In the genomic region with DNA sequence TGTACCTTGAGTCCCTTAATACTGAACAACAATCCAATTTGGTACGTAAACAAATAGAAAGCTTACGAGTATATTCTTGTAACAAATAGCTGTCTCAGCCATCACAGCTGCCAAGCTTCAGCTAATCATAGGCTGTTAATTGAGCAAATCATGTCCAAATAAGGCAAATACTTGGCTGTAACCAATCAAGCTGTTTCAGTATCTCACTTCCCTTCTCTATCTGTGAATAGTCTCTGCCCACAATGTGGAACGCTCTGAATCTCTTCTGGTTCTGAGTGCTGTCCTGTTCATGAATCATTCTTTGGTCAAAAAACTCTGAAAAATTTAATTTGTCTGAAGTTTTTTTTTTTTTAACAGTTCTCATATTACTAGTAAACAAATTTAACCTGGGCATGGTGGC, we compare ENCODE assay signal across 17 cellular contexts. TPM values are rescaled to one million over a fixed set of nuclear protein-coding genes. Genes with fewer than 3 reads are reported as not detected.
DNase-seq lines count a peak whose midpoint lies in the region; ATAC-seq and TF ChIP-seq lines count a peak whose summit lies in the region.
"Had no signal": no experiment of that assay in that cellular context is flagged by ENCODE, and none has a peak within 500 bp of the region (broad histone marks: within the 10 kb centered on the region; RNA-seq: fewer than 3 reads in every experiment).

No MANE protein-coding gene starts in this region.

- TF ChIP-seq CTCF in natural killer cell (IDR thresholded peaks at IDR 0.05) (no peak), mammary epithelial cell (conservative IDR thresholded peaks at IDR 0.05 in 1 of 2, IDR thresholded peaks at IDR 0.05 in 1 of 2; ENCODE audit: extremely low read depth in 1 of 2, insufficient read depth in 1 of 2, low read depth in 1 of 2, low read length in 2 of 2) (no peak)

- no peaks in the 10 kb centered on the region for H3K9me3 Mint-ChIP-seq in natural killer cell treated with Interleukin-12 subunit alpha and Interleukin-12 subunit beta and Interleukin-15 and Interleukin-18, amount 100 ng/mL, for 72 hours
- peaks cover 0 to 2% of the 10 kb centered on the region in 2 donors for H3K9me3 Mint-ChIP-seq in natural killer cell
- H3K9me3 Mint-ChIP-seq: activated naive CD8-positive, alpha-beta T cell treated with anti-CD3 and anti-CD28 coated beads for 36 hours; HFFc6 had no signal

- in situ Hi-C loops in mammary epithelial cell (cut with MboI; ENCODE audit: low sequenced_read_pairs in 2 of 2), result loop anchor here in 1 of 2 donors (25.0 kb wide), 1 partner anchor 679 kb away; a partner anchor contains a TSS

- WGBS in mammary epithelial cell (ENCODE audit: low coverage, missing lambda C conversion rate), result 67% methylated on average over 3 of the region's 3 CpGs

- no peaks in the 10 kb centered on the region for H3K27me3 ChIP-seq in mammary epithelial cell (ENCODE audit: insufficient read depth, low read length)
- H3K27me3 ChIP-seq: breast epithelium, SJCRH30, vagina had no signal

- no peaks in the 10 kb centered on the region for H3K27me3 Mint-ChIP-seq in natural killer cell treated with Interleukin-12 subunit alpha and Interleukin-12 subunit beta and Interleukin-15 and Interleukin-18, amount 100 ng/mL, for 72 hours
- H3K27me3 Mint-ChIP-seq in natural killer cell (ENCODE audit: low read depth in 2 of 2), result peaks cover 5 to 10% of the 10 kb centered on the region in 2 donors
- H3K27me3 Mint-ChIP-seq: IgD-negative memory B cell had no signal

- no peak overlapping the region for H3K4me2 ChIP-seq in mammary epithelial cell (ENCODE audit: insufficient read depth, low read depth, low read length)

- CTCF ChIA-PET in mammary epithelial cell (lab: Charles Lee; ENCODE audit: low non-redundant PET), result no interaction called here

- H3K4me3 Mint-ChIP-seq in natural killer cell treated with Interleukin-12 subunit alpha and Interleukin-12 subunit beta and Interleukin-15 and Interleukin-18, amount 100 ng/mL, for 72 hours, result no peak overlapping the region
- H3K4me3 Mint-ChIP-seq in natural killer cell, result no peak overlapping the region
- H3K4me3 Mint-ChIP-seq: activated naive CD8-positive, alpha-beta T cell treated with anti-CD3 and anti-CD28 coated beads for 36 hours; HFFc6 had no signal

- H3K36me3 Mint-ChIP-seq in natural killer cell treated with Interleukin-12 subunit alpha and Interleukin-12 subunit beta and Interleukin-15 and Interleukin-18, amount 100 ng/mL, for 72 hours, result no peaks in the 10 kb centered on the region
- peaks cover 7% of the 10 kb centered on the region for H3K36me3 Mint-ChIP-seq in natural killer cell
- H3K36me3 Mint-ChIP-seq: IgD-negative memory B cell had no signal

- no peak for DNase-seq in natural killer cell treated with Interleukin-12 subunit alpha and Interleukin-12 subunit beta and Interleukin-15 and Interleukin-18, amount 100 ng/mL, for 72 hours (ENCODE audit: low spot score)
- DNase-seq in natural killer cell (no peak), MV-4-11 (lab: John Stamatoyannopoulos, UW) (peak; percentile 86), mammary epithelial cell (no peak)
- DNase-seq: activated naive CD8-positive, alpha-beta T cell treated with anti-CD3 and anti-CD28 coated beads for 36 hours; mucosa of descending colon; NCI-H1436; NCI-H510A treated with DMSO at 0.1 percent for 48 hours; SJCRH30; stimulated activated naive CD4-positive, alpha-beta T cell treated with Interleukin-2 at 50 U/mL for 16 hours had no signal

- no peaks in the 10 kb centered on the region for H3K36me3 ChIP-seq in mammary epithelial cell (ENCODE audit: insufficient read depth, low read length)
- H3K36me3 ChIP-seq: breast epithelium, SJCRH30, vagina had no signal

- H3K27ac Mint-ChIP-seq in natural killer cell treated with Interleukin-12 subunit alpha and Interleukin-12 subunit beta and Interleukin-15 and Interleukin-18, amount 100 ng/mL, for 72 hours, result peak overlapping the region; percentile 57 to 70
- no peak overlapping the region for H3K27ac Mint-ChIP-seq in natural killer cell
- H3K27ac Mint-ChIP-seq: activated naive CD8-positive, alpha-beta T cell treated with anti-CD3 and anti-CD28 coated beads for 36 hours had no signal

- peak in 1 of 2 donors; percentile 26 for ATAC-seq in natural killer cell treated with Interleukin-12 subunit alpha and Interleukin-12 subunit beta and Interleukin-15 and Interleukin-18, amount 100 ng/mL, for 72 hours
- ATAC-seq in natural killer cell, result no peak
- no peak for ATAC-seq in GM19328 (IDR thresholded peaks at IDR 0.05; ENCODE audit: unreplicated experiment)
- ATAC-seq in GM18861 (IDR thresholded peaks at IDR 0.05; ENCODE audit: unreplicated experiment), result no peak
- ATAC-seq: mucosa of descending colon had no signal

- H3K27ac ChIP-seq in mammary epithelial cell (ENCODE audit: insufficient read depth, low read depth, low read length), result no peak overlapping the region
- H3K27ac ChIP-seq: breast epithelium, SJCRH30, vagina had no signal

- 0 out of 2 replicates have a peak, but pooled peaks have one; percentile 40 for TF ChIP-seq POLR2A in Raji (IDR thresholded peaks at IDR 0.05; ENCODE audit: insufficient read depth, low read depth, low read length)

- dilution Hi-C loops in mammary epithelial cell (cut with HindIII; ENCODE audit: low sequenced_read_pairs), result no loop called here

- H3K79me2 ChIP-seq in mammary epithelial cell (ENCODE audit: insufficient read depth, low read length), result no peaks in the 10 kb centered on the region

- H2AFZ ChIP-seq in mammary epithelial cell (ENCODE audit: low read depth, low read length), result no peak overlapping the region

- H3K4me1 ChIP-seq in mammary epithelial cell (ENCODE audit: insufficient read depth, low read length), result peaks cover 8% of the 10 kb centered on the region
- H3K4me1 ChIP-seq: SJCRH30, vagina had no signal

- no peaks in the 10 kb centered on the region for H3K9me3 ChIP-seq in mammary epithelial cell (replicated peaks; ENCODE audit: insufficient read depth, low read length)
- H3K9me3 ChIP-seq: breast epithelium, mucosa of descending colon, SJCRH30, vagina had no signal

- no peak overlapping the region for H3K9ac ChIP-seq in mammary epithelial cell (ENCODE audit: insufficient read depth, low read length)

- H3K4me1 Mint-ChIP-seq in natural killer cell treated with Interleukin-12 subunit alpha and Interleukin-12 subunit beta and Interleukin-15 and Interleukin-18, amount 100 ng/mL, for 72 hours (ENCODE audit: low read depth in 2 of 2), result peaks cover 12 to 16% of the 10 kb centered on the region in 2 donors
- peaks cover 6 to 10% of the 10 kb centered on the region in 2 donors for H3K4me1 Mint-ChIP-seq in natural killer cell

- no TSS peak for BruUV-seq in mammary epithelial cell (replicated peaks; lab: Mats Ljungman, UMichigan)

- no peaks in the 10 kb centered on the region for H4K20me1 ChIP-seq in mammary epithelial cell (ENCODE audit: insufficient read depth, low read length)

- intact Hi-C loops in natural killer cell (cut with micrococcal nuclease), result no loop called here
- intact Hi-C loops in mammary epithelial cell (cut with micrococcal nuclease), result no loop called here

- no peak overlapping the region for H3K4me3 ChIP-seq in mammary epithelial cell (replicated peaks in 1 of 3; ENCODE audit: insufficient read depth in 1 of 3, low read depth in 2 of 3, low read length in 3 of 3)
- H3K4me3 ChIP-seq: breast epithelium, mucosa of descending colon, SJCRH30, vagina had no signal

RNA-seq across cellular contexts. Expression of a gene that starts 5.8 kb away (rescaled TPM):
- total RNA-seq in natural killer cell treated with Interleukin-12 subunit alpha and Interleukin-12 subunit beta and Interleukin-15 and Interleukin-18, amount 100 ng/mL, for 72 hours, result 100 to 1,000 TPM in 1 of 2 donors, 10 to 100 TPM in 1; 95.2 to 120 TPM
- 100 to 1,000 TPM; 120 to 126 (median 122) TPM for total RNA-seq in natural killer cell
- 10 to 100 TPM; 44.8 to 57.7 TPM for total RNA-seq in mammary epithelial cell
- 18.1 TPM for polyA plus RNA-seq in mammary epithelial cell
- 60.7 TPM for polyA minus RNA-seq in mammary epithelial cell

RNA-seq across cellular contexts. Expression of a gene that starts 34.5 kb away (rescaled TPM):
- total RNA-seq in natural killer cell treated with Interleukin-12 subunit alpha and Interleukin-12 subunit beta and Interleukin-15 and Interleukin-18, amount 100 ng/mL, for 72 hours, result 100 to 1,000 TPM; 147 to 175 TPM
- total RNA-seq in natural killer cell (100 to 1,000 TPM; 124 to 132 (median 128) TPM), mammary epithelial cell (100 to 1,000 TPM in 1 of 2 donors, 10 to 100 TPM in 1; 85.5 to 132 TPM)
- polyA plus RNA-seq in mammary epithelial cell, result 58.3 TPM
- 88.5 TPM for polyA minus RNA-seq in mammary epithelial cell

Comparison
In these comparisons a context has a peak if more than half of its experiments do, and no peak if none do; other contexts are left out.
1. H3K27ac Mint-ChIP-seq: peak in natural killer cell treated with Interleukin-12 subunit alpha and Interleukin-12 subunit beta and Interleukin-15 and Interleukin-18, amount 100 ng/mL, for 72 hours (2 of 2); none in natural killer cell (0 of 2).